ENCODE assay signal across 8 cellular contexts in the genomic region with DNA sequence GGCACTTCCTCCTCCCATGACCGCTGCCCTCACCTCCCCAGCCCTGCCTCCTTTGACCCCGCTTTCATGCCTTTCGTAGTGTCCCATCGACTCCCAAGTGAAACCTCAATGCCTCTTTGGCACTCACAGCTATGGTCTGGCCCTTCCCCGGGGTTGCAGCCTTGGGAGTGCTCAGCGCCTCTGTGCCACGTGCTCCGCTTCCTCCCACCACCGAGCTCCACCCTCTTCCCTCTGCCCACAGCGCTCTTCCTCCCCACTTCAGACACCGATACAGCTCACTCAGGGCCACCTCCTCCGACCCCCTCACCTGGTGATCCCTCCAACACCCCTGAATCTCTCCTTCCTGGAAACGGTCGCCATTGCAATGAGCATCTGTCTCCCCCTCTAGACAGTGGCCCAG. TPM values are rescaled to one million over a fixed set of nuclear protein-coding genes. Genes with fewer than 3 reads are reported as not detected.
DNase-seq lines count a peak whose midpoint lies in the region; ATAC-seq and TF ChIP-seq lines count a peak whose summit lies in the region.

No MANE protein-coding gene starts in this region.

- TF ChIP-seq POLR2A in testis (IDR thresholded peaks at IDR 0.05): no peak
- TF ChIP-seq POLR2A in GM18505 (IDR thresholded peaks at IDR 0.05; ENCODE audit: borderline replicate concordance, extremely low read depth, insufficient read depth, insufficient read length): no peak

- H3K27ac Mint-ChIP-seq in nephron progenitor cell: peak overlapping the region; percentile 9

- H3K36me3 Mint-ChIP-seq in nephron progenitor cell (ENCODE audit: low read depth): no peaks in the 10 kb centered on the region

- H3K9me3 ChIP-seq in ascending aorta (no peaks in the 10 kb centered on the region), testis (no peaks in the 10 kb centered on the region)

- H3K27ac ChIP-seq in ascending aorta (peak overlapping the region; percentile 87), testis (peak overlapping the region; percentile 21 to 33)

- H3K27me3 ChIP-seq in ascending aorta (no peaks in the 10 kb centered on the region), testis (no peaks in the 10 kb centered on the region)

- H3K4me1 ChIP-seq in ascending aorta: peaks cover 42 to 54% of the 10 kb centered on the region in 2 donors
- H3K4me1 ChIP-seq in testis: peaks cover 56% of the 10 kb centered on the region

- H3K9me3 Mint-ChIP-seq in nephron progenitor cell: no peaks in the 10 kb centered on the region

- 48 to 62% methylated on average over 12 to 14 of the region's 14 CpGs for WGBS in testis, 2 donors

- intact Hi-C loops in ascending aorta (cut with DNase I): loop anchor here (2.0 kb wide), 1 partner anchor 141 kb away; no protein-coding TSS in a partner anchor
- intact Hi-C loops in testis (cut with DNase I; ENCODE audit: low total_unique reads): no loop called here

- ATAC-seq in GM18505 (IDR thresholded peaks at IDR 0.05; ENCODE audit: unreplicated experiment): no peak
- ATAC-seq in HG03342 (IDR thresholded peaks at IDR 0.05; ENCODE audit: unreplicated experiment): no peak

- peaks cover 67% of the 10 kb centered on the region for H3K4me1 Mint-ChIP-seq in nephron progenitor cell

- TF ChIP-seq CTCF in ascending aorta (IDR thresholded peaks at IDR 0.05) (no peak), nephron progenitor cell (IDR thresholded peaks at IDR 0.05) (no peak), testis (IDR thresholded peaks at IDR 0.05) (no peak)

- no peak overlapping the region for H3K4me3 Mint-ChIP-seq in nephron progenitor cell

- H3K4me3 ChIP-seq in ascending aorta (peak overlapping the region in 1 of 2 donors; percentile 31), testis (no peak overlapping the region)

- peaks cover 16% of the 10 kb centered on the region for H3K27me3 Mint-ChIP-seq in nephron progenitor cell (ENCODE audit: low read depth, poor library complexity)

- H3K36me3 ChIP-seq in ascending aorta: no peaks in the 10 kb centered on the region
- H3K36me3 ChIP-seq in testis (ENCODE audit: low read depth, missing control alignments): no peaks in the 10 kb centered on the region

- peak in 4 of 5 experiments; percentile 31 to 77 (median 34) for DNase-seq in T-helper 2 cell
- DNase-seq in ascending aorta (ENCODE audit: low spot score in 2 of 2): peak in 1 of 2 donors; percentile 82
- DNase-seq in nephron progenitor cell: no peak
- DNase-seq in testis: peak; percentile 73
- DNase-seq in A172 (ENCODE audit: low spot score): no peak
- DNase-seq in globus pallidus (ENCODE audit: low spot score): no peak

RNA-seq across cellular contexts. Expression of gene SCGB1A1, which starts 16.6 kb away (rescaled TPM):
- total RNA-seq in ascending aorta: not detected
- total RNA-seq in testis: not detected
- polyA plus RNA-seq in testis (ENCODE audit: insufficient read depth, low read depth, low replicate concordance): not detected
- not detected in 2 replicates for total RNA-seq in A172 (2014; rRNA removed; shearing (Covaris generic))

Comparison
In these comparisons a context has a peak if more than half of its experiments do, and no peak if none do; other contexts are left out.
1. DNase-seq: peak in T-helper 2 cell (4 of 5) and testis (single experiment); none in nephron progenitor cell (single experiment), A172 (single experiment) and globus pallidus (single experiment).